Comparison of ENCODE assay signal across 1 cellular context in genomic region chr11:64322925-64323260, GRCh38.
TF ChIP-seq lines count a peak whose summit lies in the region.

No MANE protein-coding gene starts in this region.

TF ChIP-seq in HepG2, 621 proteins besides CTCF, POLR2A, EP300 and RAD21:
- TF ChIP-seq ZBTB42 (CRISPR knock-in tag; IDR thresholded peaks at IDR 0.05) (no peak), RBFOX2 (IDR thresholded peaks at IDR 0.05; ENCODE audit: low read depth, low read length) (peak; percentile 1; the same call in 1 of the 2 replicates)
